Comparison of ENCODE assay signal across 8 cellular contexts in genomic region chr5:32027717-32028321, GRCh38.
DNase-seq lines count a peak whose midpoint lies in the region; ATAC-seq, FAIRE-seq and TF ChIP-seq lines count a peak whose summit lies in the region.

No MANE protein-coding gene starts in this region.

- TF ChIP-seq CTCF in AG10803 (conservative IDR thresholded peaks at IDR 0.05; ENCODE audit: low read length) = no peak

- no peaks in the 10 kb centered on the region for H3K4me1 ChIP-seq in NT2/D1 (ENCODE audit: insufficient read depth, insufficient read length)

- FAIRE-seq in endometrium (lab: Jason Lieb, UNC) = peak; percentile 60

- H3K36me3 ChIP-seq in NT2/D1 (ENCODE audit: insufficient read depth, insufficient read length, low read length) = no peaks in the 10 kb centered on the region

- H3K4me3 ChIP-seq in AG10803 (ENCODE audit: low read length) = no peak overlapping the region; the same call in 1 of the 2 replicates
- H3K4me3 ChIP-seq in NT2/D1 (ENCODE audit: insufficient read length, low read depth) = no peak overlapping the region

- no peaks in the 10 kb centered on the region for H3K27me3 ChIP-seq in NT2/D1 (ENCODE audit: insufficient read depth, insufficient read length)

- ATAC-seq in GM21529 (IDR thresholded peaks at IDR 0.05; ENCODE audit: unreplicated experiment) = no peak

- peak; percentile 99 for DNase-seq in AG10803 (ENCODE audit: low read depth)
- peak; percentile 49 for DNase-seq in NT2/D1 (ENCODE audit: low read depth, low spot score)
- DNase-seq in medulla oblongata (ENCODE audit: extremely low spot score) = peak; percentile 64
- DNase-seq in NCI-H1417 treated with DMSO at 0.1 percent for 48 hours (lab: John Stamatoyannopoulos, UW) = no peak
- DNase-seq in stimulated activated CD4-positive, alpha-beta T cell treated with anti-CD3 and anti-CD28 coated beads, Interleukin-4, amount 100 ng/mL, for 24 hours = no peak
- no peak for DNase-seq in NCI-H510A (lab: John Stamatoyannopoulos, UW)

- peak overlapping the region; percentile 21 for H3K9ac ChIP-seq in NT2/D1 (ENCODE audit: insufficient read length, low read depth)

- H3K9me3 ChIP-seq in NT2/D1 (ENCODE audit: insufficient read depth, low read length) = no peaks in the 10 kb centered on the region

Comparison
In these comparisons a context has a peak if more than half of its experiments do, and no peak if none do; other contexts are left out.
1. DNase-seq: peak in AG10803 (single experiment), NT2/D1 (single experiment) and medulla oblongata (single experiment); none in NCI-H1417 treated with DMSO at 0.1 percent for 48 hours (single experiment), stimulated activated CD4-positive, alpha-beta T cell treated with anti-CD3 and anti-CD28 coated beads, Interleukin-4, amount 100 ng/mL, for 24 hours (single experiment) and NCI-H510A (single experiment).